Comparison of ENCODE assay signal across 1 cellular context in the genomic region with DNA sequence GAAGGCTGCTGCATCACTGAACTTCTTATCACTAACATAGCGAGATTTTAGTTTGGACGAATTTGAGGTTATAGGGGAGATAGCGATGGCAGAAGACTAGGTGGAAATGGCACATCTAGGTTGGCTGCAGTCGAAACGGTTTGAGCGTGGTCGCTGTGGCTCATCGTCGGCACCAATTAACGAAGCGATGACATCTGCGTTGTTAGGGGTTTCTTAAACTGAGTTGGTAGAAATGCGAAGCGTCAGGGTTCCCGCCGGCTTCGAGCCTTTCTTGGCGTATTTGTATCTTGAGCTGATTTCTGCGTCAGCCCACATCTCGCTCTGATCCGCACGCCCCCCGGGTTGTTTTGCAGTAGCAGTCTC.
TF ChIP-seq lines count a peak whose summit lies in the region.

No MANE protein-coding gene starts in this region.

TF ChIP-seq in HepG2, 621 proteins besides CTCF, POLR2A, EP300 and RAD21 (continued from another document):
- TF ChIP-seq PRDM15 (CRISPR knock-in tag; IDR thresholded peaks at IDR 0.05) (0 out of 2 replicates have a peak, but pooled peaks have one; percentile 3), ZNF670 (CRISPR knock-in tag; IDR thresholded peaks at IDR 0.05; ENCODE audit: borderline replicate concordance) (0 out of 2 replicates have a peak, but pooled peaks have one; percentile 5), ZNF792 (CRISPR knock-in tag; IDR thresholded peaks at IDR 0.05) (0 out of 2 replicates have a peak, but pooled peaks have one; percentile 19), ZNF703 (CRISPR knock-in tag; IDR thresholded peaks at IDR 0.05; ENCODE audit: borderline replicate concordance) (no peak), ZFYVE20 (CRISPR knock-in tag; IDR thresholded peaks at IDR 0.05; ENCODE audit: borderline replicate concordance, low read depth) (no peak), TOE1 (CRISPR knock-in tag; IDR thresholded peaks at IDR 0.05) (no peak), ZNF776 (CRISPR knock-in tag; IDR thresholded peaks at IDR 0.05) (no peak), MXD4 (CRISPR knock-in tag; IDR thresholded peaks at IDR 0.05) (no peak), NR2F2 (IDR thresholded peaks at IDR 0.05; ENCODE audit: borderline replicate concordance, low read depth) (0 out of 2 replicates have a peak, but pooled peaks have one; percentile 33), ZNF496 (CRISPR knock-in tag; IDR thresholded peaks at IDR 0.05; ENCODE audit: insufficient replicate concordance) (no peak), CCDC6 (CRISPR knock-in tag; IDR thresholded peaks at IDR 0.05) (peak; percentile 2; the same call in 1 of the 2 replicates), RBFOX2 (IDR thresholded peaks at IDR 0.05; ENCODE audit: low read depth, low read length) (peak; percentile 57; the same call in 1 of the 2 replicates), SMAD3 (CRISPR knock-in tag; IDR thresholded peaks at IDR 0.05) (0 out of 2 replicates have a peak, but pooled peaks have one; percentile 2), SP1 (IDR thresholded peaks at IDR 0.05) (no peak), SP1 (CRISPR knock-in tag; IDR thresholded peaks at IDR 0.05) (no peak), MYNN (CRISPR knock-in tag; IDR thresholded peaks at IDR 0.05; ENCODE audit: low read depth) (peak; percentile 20; the same call in 1 of the 2 replicates), HMG20B (CRISPR knock-in tag; conservative IDR thresholded peaks at IDR 0.05) (no peak), HDAC6 (IDR thresholded peaks at IDR 0.05; ENCODE audit: low read depth, low read length) (no peak), GATAD2A (CRISPR knock-in tag; IDR thresholded peaks at IDR 0.05) (no peak), REPIN1 (CRISPR knock-in tag; IDR thresholded peaks at IDR 0.05; ENCODE audit: borderline replicate concordance, low read depth) (no peak), ZNF746 (CRISPR knock-in tag; IDR thresholded peaks at IDR 0.05) (0 out of 2 replicates have a peak, but pooled peaks have one; percentile 5)
TF ChIP-seq in HepG2: peak in this region for 28.
